ENCODE assay signal across 26 cellular contexts in genomic region chr12:23767834-23768233, GRCh38.
"Had no signal": no experiment of that assay in that cellular context is flagged by ENCODE, and none has a peak within 500 bp of the region (broad histone marks: within the 10 kb centered on the region; RNA-seq: fewer than 3 reads in every experiment).

No MANE protein-coding gene starts in this region.

- H3K4me1 ChIP-seq: esophagus squamous epithelium, gastrocnemius medialis, prostate gland, right atrium auricular region, spleen had no signal

- H3K4me3 ChIP-seq: dorsolateral prefrontal cortex, esophagus squamous epithelium, gastrocnemius medialis, lung, ovary, prostate gland, right atrium auricular region, spleen, thoracic aorta had no signal

- H3K27ac Mint-ChIP-seq: activated naive CD4-positive, alpha-beta T cell treated with anti-CD3 and anti-CD28 coated beads for 36 hours; activated naive CD8-positive, alpha-beta T cell treated with anti-CD3 and anti-CD28 coated beads, Interleukin-2, amount 10 ng/mL, durations not matched to agents 7 days and 5 days; activated T-cell treated with anti-CD3 and anti-CD28 coated beads, Interleukin-2, amount 50 U/mL, for 72 hours; effector memory CD8-positive, alpha-beta T cell; naive thymus-derived CD8-positive, alpha-beta T cell; T-cell; type B pancreatic cell had no signal

- DNase-seq: activated CD4-positive, alpha-beta T cell treated with anti-CD3 and anti-CD28 coated beads, Interleukin-2, amount 50 U/mL, for 48 hours; activated effector memory CD4-positive, alpha-beta T cell treated with Interleukin-2 at 50 U/mL for 16 hours; activated naive CD4-positive, alpha-beta T cell treated with anti-CD3 and anti-CD28 coated beads for 36 hours; activated naive CD8-positive, alpha-beta T cell treated with anti-CD3 and anti-CD28 coated beads, Interleukin-2, amount 10 ng/mL, durations not matched to agents 7 days and 5 days; activated T-cell treated with anti-CD3 and anti-CD28 coated beads, Interleukin-2, amount 50 U/mL, for 72 hours; amniotic stem cell; central memory CD4-positive, alpha-beta T cell; dorsolateral prefrontal cortex; effector memory CD8-positive, alpha-beta T cell; esophagus squamous epithelium; gastrocnemius medialis; hypothalamus; kidney; naive thymus-derived CD8-positive, alpha-beta T cell; ovary; spleen; stimulated activated CD4-positive, alpha-beta T cell treated with anti-CD3 and anti-CD28 coated beads, Interleukin-4, amount 100 ng/mL, for 1 hour; stimulated activated naive CD4-positive, alpha-beta T cell; T-cell had no signal

- H3K27me3 ChIP-seq: esophagus squamous epithelium, gastrocnemius medialis, ovary, right atrium auricular region, spleen had no signal

- H3K27me3 Mint-ChIP-seq: activated naive CD8-positive, alpha-beta T cell treated with anti-CD3 and anti-CD28 coated beads, Interleukin-2, amount 10 ng/mL, durations not matched to agents 7 days and 5 days; brain; effector memory CD8-positive, alpha-beta T cell; naive thymus-derived CD8-positive, alpha-beta T cell; T-cell; type B pancreatic cell had no signal

- ATAC-seq: activated T-cell treated with anti-CD3 and anti-CD28 coated beads, Interleukin-2, amount 50 U/mL, for 72 hours; effector memory CD8-positive, alpha-beta T cell; gastrocnemius medialis; left lobe of liver; naive thymus-derived CD8-positive, alpha-beta T cell; T-cell had no signal

- H3K9me3 ChIP-seq: esophagus squamous epithelium, gastrocnemius medialis, ovary, prostate gland, right atrium auricular region, spleen, thoracic aorta had no signal

- H3K36me3 Mint-ChIP-seq: activated naive CD8-positive, alpha-beta T cell treated with anti-CD3 and anti-CD28 coated beads, Interleukin-2, amount 10 ng/mL, durations not matched to agents 7 days and 5 days; brain; naive thymus-derived CD8-positive, alpha-beta T cell; T-cell had no signal

- H3K9me3 Mint-ChIP-seq: activated naive CD4-positive, alpha-beta T cell treated with anti-CD3 and anti-CD28 coated beads for 36 hours; activated naive CD8-positive, alpha-beta T cell treated with anti-CD3 and anti-CD28 coated beads, Interleukin-2, amount 10 ng/mL, durations not matched to agents 7 days and 5 days; brain had no signal

- H3K27ac ChIP-seq: dorsolateral prefrontal cortex, esophagus squamous epithelium, gastrocnemius medialis, ovary, prostate gland, right atrium auricular region, spleen, thoracic aorta had no signal

- H3K4me3 Mint-ChIP-seq: activated naive CD4-positive, alpha-beta T cell treated with anti-CD3 and anti-CD28 coated beads for 36 hours; activated naive CD8-positive, alpha-beta T cell treated with anti-CD3 and anti-CD28 coated beads, Interleukin-2, amount 10 ng/mL, durations not matched to agents 7 days and 5 days; activated T-cell treated with anti-CD3 and anti-CD28 coated beads, Interleukin-2, amount 50 U/mL, for 72 hours; brain; effector memory CD8-positive, alpha-beta T cell; naive thymus-derived CD8-positive, alpha-beta T cell; T-cell; type B pancreatic cell had no signal

- H3K4me1 Mint-ChIP-seq: activated naive CD8-positive, alpha-beta T cell treated with anti-CD3 and anti-CD28 coated beads, Interleukin-2, amount 10 ng/mL, durations not matched to agents 7 days and 5 days; naive thymus-derived CD8-positive, alpha-beta T cell; T-cell had no signal

- H3K36me3 ChIP-seq: esophagus squamous epithelium, gastrocnemius medialis, ovary, prostate gland, right atrium auricular region, spleen, thoracic aorta had no signal
